9 cellular contexts compared by ENCODE assay signal in the genomic region with DNA sequence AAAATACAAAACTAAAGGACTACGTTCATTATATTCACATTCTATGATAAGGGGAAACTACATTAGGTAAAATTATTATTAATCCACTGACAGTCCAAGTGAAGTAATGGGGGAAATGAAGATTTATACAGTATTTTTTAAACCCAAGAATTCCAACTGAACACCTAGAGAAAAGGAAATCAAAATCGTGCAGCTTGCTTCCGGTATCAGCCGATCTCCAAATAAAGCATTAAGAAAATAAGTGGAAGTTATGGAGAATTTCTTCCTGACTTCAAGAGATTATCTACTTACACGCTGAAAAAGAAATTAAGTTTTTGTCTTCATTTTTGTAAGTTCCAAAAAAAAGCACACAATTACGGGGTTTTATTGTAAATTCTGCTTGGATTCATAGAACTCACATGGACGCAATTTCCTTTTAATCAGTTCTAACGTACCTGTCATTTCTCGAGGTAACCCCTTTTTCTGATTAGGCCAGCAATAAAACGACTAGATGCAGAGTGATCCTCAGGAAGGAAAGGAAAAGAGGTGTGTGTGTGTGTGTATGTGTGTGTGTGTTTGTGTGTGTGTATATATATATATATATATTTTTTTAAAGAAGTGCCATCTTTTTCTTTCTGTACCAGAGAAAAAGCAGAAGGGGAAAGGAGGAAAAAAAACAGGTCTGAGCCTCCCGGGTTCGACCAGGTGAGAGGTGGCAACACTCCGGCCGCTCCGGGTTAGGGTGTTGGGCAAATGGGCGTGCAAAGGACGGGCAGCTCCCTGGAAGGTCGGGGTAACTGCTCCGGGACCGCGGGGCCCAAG. TPM values are rescaled to one million over a fixed set of nuclear protein-coding genes. Genes with fewer than 3 reads are reported as not detected.
DNase-seq lines count a peak whose midpoint lies in the region; ATAC-seq, FAIRE-seq and TF ChIP-seq lines count a peak whose summit lies in the region.
"Had no signal": no experiment of that assay in that cellular context is flagged by ENCODE, and none has a peak within 500 bp of the region (broad histone marks: within the 10 kb centered on the region; RNA-seq: fewer than 3 reads in every experiment).

No MANE protein-coding gene starts in this region.

- H2BK5ac ChIP-seq in H1 (ENCODE audit: low read depth, low read length), result no peak overlapping the region

- CTCF ChIA-PET in OCI-LY7 (lab: Charles Lee; ENCODE audit: unreplicated experiment), result interaction anchor here (1.2 kb wide), 1 partner anchor 12 kb away, joined by 3 read pairs; no protein-coding TSS in a partner anchor
- CTCF ChIA-PET in H1 (lab: Charles Lee; ENCODE audit: partially characterized antibody), result interaction anchor here (1.1 kb wide), 1 partner anchor 31 kb away, joined by 4 read pairs; no protein-coding TSS in a partner anchor

- no peak overlapping the region for H2AK5ac ChIP-seq in H1 (ENCODE audit: low read depth, low read length)

- H3K56ac ChIP-seq in H1 (replicated peaks; ENCODE audit: insufficient read length, low read depth, low read length), result peak overlapping the region; percentile 83

- H3K36me3 ChIP-seq in OCI-LY7 (ENCODE audit: insufficient read depth, low read length), result peaks cover 14% of the 10 kb centered on the region
- H3K36me3 ChIP-seq in H1 (ENCODE audit: control insufficient read depth in 2 of 4, insufficient read depth in 4 of 4, low read length in 3 of 4), result peaks cover 0 to 11% (median 7%) of the 10 kb centered on the region in 4 experiments; a peak in 6 of 8 replicates

- H3K9ac ChIP-seq in H1 (replicated peaks in 1 of 4; ENCODE audit: extremely low read depth in 1 of 4, low read depth in 3 of 4, low read length in 3 of 4), result peak overlapping the region; percentile 50 to 89 (median 64)

- peak overlapping the region; percentile 91 to 92 for H3K27ac Mint-ChIP-seq in natural killer cell treated with Interleukin-12 subunit alpha and Interleukin-12 subunit beta and Interleukin-15 and Interleukin-18, amount 100 ng/mL, for 72 hours

- no peak overlapping the region for H3K4ac ChIP-seq in H1 (replicated peaks; ENCODE audit: insufficient read length, low read depth, low read length)

- DNase-seq in NCI-H510A treated with DMSO at 0.1 percent for 48 hours (lab: John Stamatoyannopoulos, UW) (peak; percentile 39), NCI-H510A (lab: John Stamatoyannopoulos, UW) (no peak), OCI-LY7 (ENCODE audit: low spot score) (peak; percentile 12), H1 (ENCODE audit: low read depth in 1 of 2, low spot score in 2 of 2) (no peak), MV-4-11 (lab: John Stamatoyannopoulos, UW) (no peak)
- DNase-seq in natural killer cell treated with Interleukin-12 subunit alpha and Interleukin-12 subunit beta and Interleukin-15 and Interleukin-18, amount 100 ng/mL, for 72 hours (ENCODE audit: low spot score), result no peak

- H3K27ac ChIP-seq in OCI-LY7 (ENCODE audit: low read depth, low read length, poor library complexity, severe bottlenecking), result peak overlapping the region; percentile 73
- H3K27ac ChIP-seq in H1 (ENCODE audit: low read depth, low read length), result peak overlapping the region; percentile 51; the same call in 1 of the 2 replicates

- H3K23me2 ChIP-seq in H1 (ENCODE audit: low read depth, low read length), result peaks cover 7% of the 10 kb centered on the region

- no peak overlapping the region for H4K91ac ChIP-seq in H1 (replicated peaks; ENCODE audit: insufficient read length, low read length)

- TF ChIP-seq EP300 in H1 (IDR thresholded peaks at IDR 0.05; ENCODE audit: borderline replicate concordance in 1 of 2, low read depth in 2 of 2, low read length in 2 of 2), result no peak

- H3K4me1 ChIP-seq in OCI-LY7 (ENCODE audit: insufficient read depth, low read length, poor library complexity, severe bottlenecking) (peaks cover 48% of the 10 kb centered on the region), H1 (replicated peaks in 1 of 4; ENCODE audit: control insufficient read depth in 3 of 4, insufficient read depth in 4 of 4, low read length in 3 of 4) (peaks cover 6 to 21% (median 12%) of the 10 kb centered on the region in 4 experiments)

- no peaks in the 10 kb centered on the region for H3K27me3 ChIP-seq in H1 (replicated peaks in 1 of 4; ENCODE audit: control insufficient read depth in 3 of 4, extremely low read depth in 1 of 4, insufficient read depth in 3 of 4, low read length in 3 of 4)

- H4K20me1 ChIP-seq in OCI-LY7 (ENCODE audit: insufficient read depth, low read length) (peaks cover 13% of the 10 kb centered on the region), H1 (replicated peaks in 1 of 2; ENCODE audit: control insufficient read depth in 1 of 2, insufficient read depth in 2 of 2, low read length in 2 of 2) (peaks cover 0 to 4% of the 10 kb centered on the region in 2 experiments)

- intact Hi-C loops in OCI-LY7 (cut with micrococcal nuclease; ENCODE audit: unreplicated experiment), result loop anchor here (5.0 to 10.0 kb wide), 4 partner anchors 41 to 309 kb away; a partner anchor contains a TSS

- H3K4me2 ChIP-seq in OCI-LY7 (ENCODE audit: low read length) (peak overlapping the region; percentile 71), H1 (ENCODE audit: insufficient read depth in 1 of 2, low read depth in 2 of 2, low read length in 2 of 2) (peak overlapping the region; percentile 66 to 98)

- peaks cover 53% of the 10 kb centered on the region for H3K79me2 ChIP-seq in OCI-LY7 (ENCODE audit: insufficient read depth, low read depth, low read length)
- peaks cover 17 to 54% of the 10 kb centered on the region in 2 experiments for H3K79me2 ChIP-seq in H1 (ENCODE audit: control insufficient read depth in 1 of 2, insufficient read depth in 2 of 2, low read length in 2 of 2)

- no peak overlapping the region for H2BK20ac ChIP-seq in H1 (ENCODE audit: low read length)

- no peak for TF ChIP-seq CTCF in OCI-LY7 (conservative IDR thresholded peaks at IDR 0.05; ENCODE audit: low read length)
- no peak for TF ChIP-seq CTCF in H1 (IDR thresholded peaks at IDR 0.05; ENCODE audit: control extremely low read depth in 1 of 3, insufficient read depth in 1 of 3, low read depth in 1 of 3, low read length in 3 of 3)

- 3% methylated on average over 21 of the region's 21 CpGs; no CpG with 5 or more reads in 1 of the 2 experiments for WGBS in H1 (ENCODE audit: extremely low coverage in 1 of 2, insufficient coverage in 1 of 2, insufficient read length in 1 of 2, insufficient replicate concordance in 2 of 2, low coverage in 1 of 2, low lambda C conversion rate in 2 of 2, missing lambda C conversion rate in 1 of 2), 2 experiments

- H3K9me3 Mint-ChIP-seq in natural killer cell treated with Interleukin-12 subunit alpha and Interleukin-12 subunit beta and Interleukin-15 and Interleukin-18, amount 100 ng/mL, for 72 hours, result no peaks in the 10 kb centered on the region

- H3K4me3 ChIP-seq in OCI-LY7 (ENCODE audit: low read depth, low read length, poor library complexity, severe bottlenecking) (peak overlapping the region; percentile 89), H1 (ENCODE audit: extremely low read depth in 1 of 4, insufficient read depth in 2 of 4, low read depth in 3 of 4, low read length in 4 of 4) (peak overlapping the region; percentile 73 to 84 (median 76))

- H2BK12ac ChIP-seq in H1 (ENCODE audit: low read depth, low read length), result no peak overlapping the region

- no peaks in the 10 kb centered on the region for H3K79me1 ChIP-seq in H1 (ENCODE audit: low read depth, low read length)

- no peaks in the 10 kb centered on the region for H3K9me2 ChIP-seq in OCI-LY7 (ENCODE audit: insufficient read depth, low read length)

- H3K27me3 Mint-ChIP-seq in natural killer cell treated with Interleukin-12 subunit alpha and Interleukin-12 subunit beta and Interleukin-15 and Interleukin-18, amount 100 ng/mL, for 72 hours, result no peaks in the 10 kb centered on the region

- H2BK15ac ChIP-seq in H1 (ENCODE audit: low read length), result no peak overlapping the region

- H3K14ac ChIP-seq in H1 (ENCODE audit: insufficient read length), result no peak overlapping the region

- H3K4me1 Mint-ChIP-seq in natural killer cell treated with Interleukin-12 subunit alpha and Interleukin-12 subunit beta and Interleukin-15 and Interleukin-18, amount 100 ng/mL, for 72 hours (ENCODE audit: low read depth in 2 of 2), result peaks cover 34 to 40% of the 10 kb centered on the region in 2 donors

- peak overlapping the region; percentile 39 for H4K5ac ChIP-seq in H1 (ENCODE audit: insufficient read length, low read depth, low read length)

- H3K4me3 Mint-ChIP-seq in natural killer cell treated with Interleukin-12 subunit alpha and Interleukin-12 subunit beta and Interleukin-15 and Interleukin-18, amount 100 ng/mL, for 72 hours, result peak overlapping the region; percentile 98

- no peaks in the 10 kb centered on the region for H3K9me3 ChIP-seq in OCI-LY7 (ENCODE audit: low read length)
- peaks cover 6% of the 10 kb centered on the region in 2 experiments for H3K9me3 ChIP-seq in H1 (ENCODE audit: insufficient read depth in 2 of 2, low read depth in 1 of 2, low read length in 1 of 2)

- TSS peak; percentile 71 for BruUV-seq in OCI-LY7 (replicated peaks; lab: Mats Ljungman, UMichigan)

- H3K36me3 Mint-ChIP-seq in natural killer cell treated with Interleukin-12 subunit alpha and Interleukin-12 subunit beta and Interleukin-15 and Interleukin-18, amount 100 ng/mL, for 72 hours, result no peaks in the 10 kb centered on the region

- no peak for TF ChIP-seq POLR2A in H1 (IDR thresholded peaks at IDR 0.05; ENCODE audit: control extremely low read depth in 1 of 2, low read depth in 2 of 2, low read length in 2 of 2)

- FAIRE-seq in H1 (lab: Jason Lieb, UNC), result no peak
- FAIRE-seq: colon had no signal

- H2AFZ ChIP-seq in OCI-LY7 (ENCODE audit: low read length) (no peak overlapping the region), H1 (ENCODE audit: low read length) (no peak overlapping the region)

- H3K23ac ChIP-seq in H1 (ENCODE audit: insufficient read length), result no peak overlapping the region

- no peak for ATAC-seq in natural killer cell treated with Interleukin-12 subunit alpha and Interleukin-12 subunit beta and Interleukin-15 and Interleukin-18, amount 100 ng/mL, for 72 hours
- no peak for ATAC-seq in HG03159 (IDR thresholded peaks at IDR 0.05; ENCODE audit: unreplicated experiment)
- ATAC-seq in GM21367 (IDR thresholded peaks at IDR 0.05; ENCODE audit: unreplicated experiment), result no peak

- no peak overlapping the region for H3K18ac ChIP-seq in H1 (ENCODE audit: extremely low read depth, low read length)

- no peak overlapping the region for H2BK120ac ChIP-seq in H1 (replicated peaks; ENCODE audit: low read depth, low read length)

- H4K8ac ChIP-seq in H1 (ENCODE audit: extremely low read depth, insufficient read depth, low read length), result 0 out of 2 replicates have a peak overlapping the region, but pooled peaks have one; percentile 3

- POLR2A ChIA-PET in OCI-LY7 (lab: Charles Lee), result interaction anchor here (0.7 kb wide), 1 partner anchor 168 kb away, joined by 3 read pairs; no protein-coding TSS in a partner anchor
- POLR2A ChIA-PET in H1 (lab: Charles Lee; ENCODE audit: partially characterized antibody), result interaction anchor here (0.7 to 1.6 kb wide), 2 partner anchors 15 to 108 kb away, joined by 3 read pairs; no protein-coding TSS in a partner anchor

- no peak for TF ChIP-seq RAD21 in H1 (IDR thresholded peaks at IDR 0.05 in 1 of 2, conservative IDR thresholded peaks at IDR 0.05 in 1 of 2; ENCODE audit: low read depth in 2 of 2, low read length in 2 of 2)

RNA-seq across cellular contexts. Expression of a gene that starts 1.1 kb away (rescaled TPM):
- 43.3 and 60.2 TPM in 2 replicates for total RNA-seq in OCI-LY7 (2014; rRNA removed; shearing (Covaris generic))
- 57.4 and 73.9 TPM in 2 replicates for total RNA-seq in OCI-LY7 (2022)
- total RNA-seq in H1 (2021; fragmentation: NEBNext Ultra II Directional; extraction: Animal tissue kit (Norgen Biotek cat#: 25700)), result 146 and 158 TPM in 2 replicates
- 32.8 and 37.2 TPM in 2 replicates for polyA plus RNA-seq in H1 (2011; rRNA removed)
- polyA plus RNA-seq in H1 (2011; cell fraction: cytosol; rRNA removed), result 45.3 TPM
- 86.1 TPM for polyA plus RNA-seq in H1 (2011; cell fraction: nucleus; rRNA removed)
- 35.6 to 70.6 TPM (median 53.9 TPM) in 4 replicates for polyA plus RNA-seq in H1 (2012, experiment 1 of 2)
- 8.2 TPM for polyA plus RNA-seq in H1 (2012, experiment 2 of 2)
- 64.8 TPM for polyA plus RNA-seq in H1 (2013, experiment 1 of 2)
- 64.3 TPM for polyA plus RNA-seq in H1 (2013, experiment 2 of 2)
- polyA minus RNA-seq in H1 (2011; rRNA and poly(A)+ RNA removed), result 263 and 353 TPM in 2 replicates
- polyA minus RNA-seq in H1 (2011; cell fraction: cytosol; rRNA and poly(A)+ RNA removed), result 123 TPM
- polyA minus RNA-seq in H1 (2011; cell fraction: nucleus; rRNA and poly(A)+ RNA removed), result 333 TPM
- 10 to 100 TPM; 28.5 to 48.5 TPM for total RNA-seq in natural killer cell treated with Interleukin-12 subunit alpha and Interleukin-12 subunit beta and Interleukin-15 and Interleukin-18, amount 100 ng/mL, for 72 hours

Comparison
In these comparisons a context has a peak if more than half of its experiments do, and no peak if none do; other contexts are left out.
1. DNase-seq: peak in NCI-H510A treated with DMSO at 0.1 percent for 48 hours (single experiment) and OCI-LY7 (single experiment); none in NCI-H510A (single experiment), H1 (0 of 2), natural killer cell treated with Interleukin-12 subunit alpha and Interleukin-12 subunit beta and Interleukin-15 and Interleukin-18, amount 100 ng/mL, for 72 hours (single experiment) and MV-4-11 (single experiment).